8 cellular contexts compared by ENCODE assay signal in the genomic region with DNA sequence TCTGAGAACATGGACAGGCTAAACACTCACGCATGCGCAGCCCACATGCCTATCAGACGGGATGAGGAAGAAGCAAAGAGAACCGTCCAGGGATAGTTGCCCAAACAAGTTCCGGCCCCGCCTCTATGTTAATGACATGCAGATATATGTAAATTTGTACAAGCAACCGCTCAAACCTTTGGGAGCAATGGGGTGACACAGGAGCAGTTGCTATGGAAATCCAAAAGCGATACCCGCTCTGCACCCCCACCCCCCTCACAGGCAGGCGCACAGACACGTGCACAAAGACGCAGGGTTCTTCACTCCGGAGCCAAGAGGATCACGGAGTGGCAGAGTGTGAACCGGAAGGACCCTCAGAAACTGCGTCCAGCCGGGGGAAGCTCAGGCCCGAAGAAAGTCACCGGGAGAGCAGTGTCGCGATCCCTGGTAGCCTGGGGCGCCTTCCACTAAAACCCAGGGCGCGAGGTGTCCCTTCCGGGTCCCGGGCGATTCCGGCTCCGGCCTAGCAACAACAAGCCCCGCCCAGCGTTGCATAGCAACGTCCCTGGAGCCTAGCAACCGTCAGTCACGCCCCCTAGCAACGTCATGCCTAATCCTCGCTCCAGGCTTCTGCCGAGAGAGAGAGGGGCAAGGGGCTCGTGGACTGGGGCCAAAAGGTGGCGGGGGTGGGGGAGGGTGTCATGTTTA. TPM values are rescaled to one million over a fixed set of nuclear protein-coding genes. Genes with fewer than 3 reads are reported as not detected.
A peak's percentile ranks its signal among the peaks of the same experiment; 100 is the strongest.
DNase-seq lines count a peak whose midpoint lies in the region; ATAC-seq and TF ChIP-seq lines count a peak whose summit lies in the region.

No MANE protein-coding gene starts in this region.

- H3K27me3 Mint-ChIP-seq in CD8-positive, alpha-beta memory T cell: no peaks in the 10 kb centered on the region
- no peaks in the 10 kb centered on the region for H3K27me3 Mint-ChIP-seq in naive thymus-derived CD8-positive, alpha-beta T cell
- peaks cover 8% of the 10 kb centered on the region for H3K27me3 Mint-ChIP-seq in stimulated activated memory B cell treated with anti-CD40 and anti-IgM and Interleukin-4, amounts not matched to agents 10 μg/mL and 1 μg/mL and 100 μg/mL, for 72 hours

- CTCF ChIA-PET in CD8-positive, alpha-beta memory T cell (lab: Charles Lee): interaction anchor here (0.6 to 5.7 kb wide), 26 partner anchors 10 to 284 kb away, joined by 3 to 89 read pairs (median 6); partner anchors contain the start of genes ADGRB2, PEF1, SPOCD1 and TMEM39B

- POLR2A ChIA-PET in CD8-positive, alpha-beta memory T cell (lab: Charles Lee): interaction anchor here (1.5 to 1.9 kb wide), 2 partner anchors 28 to 144 kb away, joined by 4 to 8 read pairs; partner anchors contain the start of gene PEF1
- POLR2A ChIA-PET in naive thymus-derived CD8-positive, alpha-beta T cell (lab: Charles Lee): interaction anchor here (0.6 to 1.9 kb wide), 16 partner anchors 11 to 224 kb away, joined by 3 to 20 read pairs (median 5); partner anchors contain the start of genes ADGRB2 and PEF1

- H3K4me1 Mint-ChIP-seq in CD8-positive, alpha-beta memory T cell: peaks cover 7 to 16% (median 10%) of the 10 kb centered on the region in 3 donors
- peaks cover 11 to 31% (median 20%) of the 10 kb centered on the region in 4 donors for H3K4me1 Mint-ChIP-seq in naive thymus-derived CD8-positive, alpha-beta T cell
- peaks cover 47% of the 10 kb centered on the region for H3K4me1 Mint-ChIP-seq in stimulated activated memory B cell treated with anti-CD40 and anti-IgM and Interleukin-4, amounts not matched to agents 10 μg/mL and 1 μg/mL and 100 μg/mL, for 72 hours

- peak overlapping the region; percentile 77 for H3K27ac ChIP-seq in CD8-positive, alpha-beta memory T cell (ENCODE audit: low read depth, low read length)

- peak overlapping the region; percentile 90 to 96 (median 92) for H3K4me3 Mint-ChIP-seq in CD8-positive, alpha-beta memory T cell
- peak overlapping the region; percentile 84 to 96 (median 92) for H3K4me3 Mint-ChIP-seq in naive thymus-derived CD8-positive, alpha-beta T cell
- H3K4me3 Mint-ChIP-seq in stimulated activated memory B cell treated with anti-CD40 and anti-IgM and Interleukin-4, amounts not matched to agents 10 μg/mL and 1 μg/mL and 100 μg/mL, for 72 hours: peak overlapping the region; percentile 87

- peak; percentile 86 to 94 (median 88) for DNase-seq in CD8-positive, alpha-beta memory T cell
- peak; percentile 96 for DNase-seq in GM20000 (ENCODE audit: low spot score)
- DNase-seq in HUDEP-2 (lab: John Stamatoyannopoulos, UW; ENCODE audit: unreplicated experiment in 76 of 76): peak in 73 of 76 experiments; percentile 15 to 86 (median 70)
- DNase-seq in RPMI7951 (ENCODE audit: low read depth): peak; percentile 89
- DNase-seq in activated T-helper 1 cell treated with anti-CD3 and anti-CD28 coated beads, Interleukin-2, amount 50 U/mL, for 16 hours (ENCODE audit: low read depth in 1 of 2, low spot score in 1 of 2): peak; percentile 73 to 81
- DNase-seq in fibroblast of mammary gland (ENCODE audit: low read depth): peak; percentile 90
- DNase-seq in naive thymus-derived CD8-positive, alpha-beta T cell: peak; percentile 78 to 93 (median 86)

- peak overlapping the region; percentile 93 to 99 (median 98) for H3K27ac Mint-ChIP-seq in CD8-positive, alpha-beta memory T cell
- peak overlapping the region; percentile 77 to 98 (median 96) for H3K27ac Mint-ChIP-seq in naive thymus-derived CD8-positive, alpha-beta T cell
- peak overlapping the region; percentile 93 for H3K27ac Mint-ChIP-seq in stimulated activated memory B cell treated with anti-CD40 and anti-IgM and Interleukin-4, amounts not matched to agents 10 μg/mL and 1 μg/mL and 100 μg/mL, for 72 hours

- no peaks in the 10 kb centered on the region for H3K36me3 Mint-ChIP-seq in CD8-positive, alpha-beta memory T cell
- no peaks in the 10 kb centered on the region for H3K36me3 Mint-ChIP-seq in naive thymus-derived CD8-positive, alpha-beta T cell
- no peaks in the 10 kb centered on the region for H3K36me3 Mint-ChIP-seq in stimulated activated memory B cell treated with anti-CD40 and anti-IgM and Interleukin-4, amounts not matched to agents 10 μg/mL and 1 μg/mL and 100 μg/mL, for 72 hours

- peaks cover 6% of the 10 kb centered on the region for H3K4me1 ChIP-seq in CD8-positive, alpha-beta memory T cell (ENCODE audit: insufficient read depth, low read length)

- TF ChIP-seq CTCF in GM20000 (IDR thresholded peaks at IDR 0.05; ENCODE audit: extremely low read depth, missing control alignments) (no peak), fibroblast of mammary gland (conservative IDR thresholded peaks at IDR 0.05; ENCODE audit: control insufficient read depth, insufficient read depth, low read depth, low read length) (no peak)

- H3K27me3 ChIP-seq in CD8-positive, alpha-beta memory T cell (ENCODE audit: insufficient read depth, low read length, poor library complexity, severe bottlenecking): no peaks in the 10 kb centered on the region

- H3K9me3 Mint-ChIP-seq in CD8-positive, alpha-beta memory T cell: no peaks in the 10 kb centered on the region
- no peaks in the 10 kb centered on the region for H3K9me3 Mint-ChIP-seq in naive thymus-derived CD8-positive, alpha-beta T cell
- no peaks in the 10 kb centered on the region for H3K9me3 Mint-ChIP-seq in stimulated activated memory B cell treated with anti-CD40 and anti-IgM and Interleukin-4, amounts not matched to agents 10 μg/mL and 1 μg/mL and 100 μg/mL, for 72 hours

- no peaks in the 10 kb centered on the region for H3K36me3 ChIP-seq in CD8-positive, alpha-beta memory T cell (ENCODE audit: insufficient read depth, low read length)

- peak; percentile 66 to 74 for ATAC-seq in naive thymus-derived CD8-positive, alpha-beta T cell
- peak; percentile 83 for ATAC-seq in stimulated activated memory B cell treated with anti-CD40 and anti-IgM and Interleukin-4, amounts not matched to agents 10 μg/mL and 1 μg/mL and 100 μg/mL, for 72 hours

- H3K9me3 ChIP-seq in CD8-positive, alpha-beta memory T cell (ENCODE audit: low read length): no peaks in the 10 kb centered on the region

- H3K4me3 ChIP-seq in CD8-positive, alpha-beta memory T cell (ENCODE audit: low read length): peak overlapping the region; percentile 90
- peak overlapping the region; percentile 81 for H3K4me3 ChIP-seq in fibroblast of mammary gland (ENCODE audit: control insufficient read depth, low read depth, low read length)

RNA-seq across cellular contexts. Expression of gene ADGRB2, which starts 24.1 kb away (rescaled TPM):
- under 1 TPM; 0.35 to 0.57 TPM for total RNA-seq in CD8-positive, alpha-beta memory T cell
- 0.24 TPM for polyA plus RNA-seq in CD8-positive, alpha-beta memory T cell
- 3.4 and 6.7 TPM in 2 replicates for total RNA-seq in RPMI7951 (2014; rRNA removed; shearing (Covaris generic))
- under 1 TPM in 1 of 2 experiments, not detected in 1; 0.18 TPM for total RNA-seq in naive thymus-derived CD8-positive, alpha-beta T cell
- polyA plus RNA-seq in naive thymus-derived CD8-positive, alpha-beta T cell: under 1 TPM in 2 of 3 donors, not detected in 1; 0.05 to 0.10 TPM

RNA-seq across cellular contexts. Expression of gene SPOCD1, which starts 27.5 kb away (rescaled TPM):
- under 1 TPM in 1 of 2 experiments, not detected in 1; 0.18 TPM for total RNA-seq in CD8-positive, alpha-beta memory T cell
- polyA plus RNA-seq in CD8-positive, alpha-beta memory T cell: not detected
- 9.6 and 12.4 TPM in 2 replicates for total RNA-seq in RPMI7951 (2014; rRNA removed; shearing (Covaris generic))
- total RNA-seq in naive thymus-derived CD8-positive, alpha-beta T cell: under 1 TPM in 1 of 2 experiments, not detected in 1; 0.36 TPM
- polyA plus RNA-seq in naive thymus-derived CD8-positive, alpha-beta T cell: not detected

Comparison
In these comparisons a context has a peak if more than half of its experiments do, and no peak if none do; other contexts are left out.
1. Peak in every context shown above with its lines: DNase-seq, ATAC-seq, H3K4me3 ChIP-seq and H3K27ac ChIP-seq.